ENCODE assay signal across 11 cellular contexts in the genomic region with DNA sequence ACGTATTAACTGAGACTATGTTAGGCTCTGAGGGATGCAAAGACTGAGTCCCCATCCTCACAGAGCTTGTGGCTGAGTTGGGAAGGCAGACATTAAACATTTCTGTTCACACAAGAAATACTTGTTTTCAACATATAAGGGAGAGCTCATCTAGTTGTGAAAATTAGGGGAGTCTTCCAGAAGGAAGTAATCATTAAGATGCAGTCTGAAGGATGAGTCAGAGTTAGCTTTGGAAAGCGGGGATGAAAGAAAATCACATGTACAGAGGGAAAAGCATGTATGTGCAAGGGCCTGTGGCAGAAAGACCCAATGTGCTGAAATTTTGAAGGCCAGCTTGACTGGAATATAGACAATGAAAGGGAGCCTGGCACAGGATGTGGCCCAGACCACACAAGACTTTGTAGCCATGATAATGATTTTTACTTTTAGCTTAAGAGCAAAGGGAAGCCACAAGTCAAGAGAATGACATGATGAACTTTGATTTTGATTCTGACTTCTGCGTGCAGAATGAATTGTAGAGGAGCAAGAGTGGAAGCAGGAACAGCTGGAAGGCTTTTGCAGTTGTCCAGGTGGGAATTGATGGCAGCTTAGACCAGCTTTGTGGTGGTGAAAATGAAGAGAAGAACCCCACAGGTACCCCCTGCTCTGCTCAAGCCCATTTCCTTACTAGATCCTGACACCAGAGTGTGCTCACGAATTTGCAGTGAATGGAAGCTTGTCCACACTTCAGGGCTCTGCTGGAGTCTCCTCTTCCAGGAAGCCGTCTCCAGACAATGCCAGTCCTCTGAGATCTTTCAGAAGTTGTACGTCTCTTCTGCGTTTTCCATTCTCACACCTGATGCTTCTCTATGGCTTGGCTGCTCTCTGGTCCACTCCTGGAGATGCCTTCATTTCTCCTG.
A peak's percentile ranks its signal among the peaks of the same experiment; 100 is the strongest.
DNase-seq lines count a peak whose midpoint lies in the region; ATAC-seq, FAIRE-seq and TF ChIP-seq lines count a peak whose summit lies in the region.
"Had no signal": no experiment of that assay in that cellular context is flagged by ENCODE, and none has a peak within 500 bp of the region (broad histone marks: within the 10 kb centered on the region; RNA-seq: fewer than 3 reads in every experiment).

No MANE protein-coding gene starts in this region.

- no peaks in the 10 kb centered on the region for H3K79me2 ChIP-seq in OCI-LY7 (ENCODE audit: insufficient read depth, low read depth, low read length)

- no peaks in the 10 kb centered on the region for H3K9me3 ChIP-seq in OCI-LY7 (ENCODE audit: low read length)
- no peaks in the 10 kb centered on the region for H3K9me3 ChIP-seq in Caco-2
- H3K9me3 ChIP-seq: breast epithelium, MG63 had no signal

- no peak overlapping the region for H3K4me3 ChIP-seq in OCI-LY7 (ENCODE audit: low read depth, low read length, poor library complexity, severe bottlenecking)
- H3K4me3 ChIP-seq in Caco-2 (ENCODE audit: low read depth, low read length), result no peak overlapping the region
- H3K4me3 ChIP-seq: breast epithelium, MG63 had no signal

- H3K9me3 Mint-ChIP-seq in activated T-cell treated with anti-CD3 and anti-CD28 coated beads, Interleukin-2, amount 50 U/mL, for 72 hours, result no peaks in the 10 kb centered on the region
- H3K9me3 Mint-ChIP-seq in stimulated activated naive B cell treated with anti-CD40 and anti-IgM and Interleukin-4, amounts not matched to agents 10 μg/mL and 1 μg/mL and 100 μg/mL, for 72 hours, result no peaks in the 10 kb centered on the region
- no peaks in the 10 kb centered on the region for H3K9me3 Mint-ChIP-seq in Caco-2 (ENCODE audit: unreplicated experiment)

- POLR2A ChIA-PET in OCI-LY7 (lab: Charles Lee) (interaction anchor here (0.7 to 1.0 kb wide), 3 partner anchors 17 to 404 kb away, joined by 3 to 4 read pairs (median 3); no protein-coding TSS in a partner anchor), Caco-2 (lab: Charles Lee) (interaction anchor here (0.5 kb wide), 1 partner anchor 107 kb away, joined by 10 read pairs; no protein-coding TSS in a partner anchor)

- H3K4me1 ChIP-seq in OCI-LY7 (ENCODE audit: insufficient read depth, low read length, poor library complexity, severe bottlenecking) (no peaks in the 10 kb centered on the region), Caco-2 (no peaks in the 10 kb centered on the region)
- H3K4me1 ChIP-seq: breast epithelium had no signal

- TF ChIP-seq CTCF in OCI-LY7 (conservative IDR thresholded peaks at IDR 0.05; ENCODE audit: low read length) (peak; percentile 33; the same call in 1 of the 2 replicates), Caco-2 (IDR thresholded peaks at IDR 0.05; ENCODE audit: insufficient read depth in 1 of 2, low read depth in 1 of 2, low read length in 1 of 2, severe bottlenecking in 1 of 2, unreplicated experiment in 1 of 2) (no peak)

- H3K27ac ChIP-seq in OCI-LY7 (ENCODE audit: low read depth, low read length, poor library complexity, severe bottlenecking), result no peak overlapping the region
- H3K27ac ChIP-seq: breast epithelium had no signal

- H3K27me3 Mint-ChIP-seq in activated T-cell treated with anti-CD3 and anti-CD28 coated beads, Interleukin-2, amount 50 U/mL, for 72 hours (ENCODE audit: low read depth), result peaks cover 6% of the 10 kb centered on the region
- no peaks in the 10 kb centered on the region for H3K27me3 Mint-ChIP-seq in stimulated activated naive B cell treated with anti-CD40 and anti-IgM and Interleukin-4, amounts not matched to agents 10 μg/mL and 1 μg/mL and 100 μg/mL, for 72 hours
- H3K27me3 Mint-ChIP-seq in Caco-2 (ENCODE audit: insufficient read depth, unreplicated experiment), result no peaks in the 10 kb centered on the region

- no TSS peak for BruUV-seq in OCI-LY7 (replicated peaks; lab: Mats Ljungman, UMichigan)
- BruUV-seq in Caco-2 (replicated peaks; lab: Mats Ljungman, UMichigan), result no TSS peak

- intact Hi-C loops in OCI-LY7 (cut with micrococcal nuclease; ENCODE audit: unreplicated experiment), result loop anchor here (1.0 to 10.0 kb wide), 3 partner anchors 114 to 406 kb away; a partner anchor contains a TSS
- intact Hi-C loops in Caco-2 (cut with micrococcal nuclease; ENCODE audit: unreplicated experiment), result loop anchor here (1.0 to 10.0 kb wide), 7 partner anchors 68 to 394 kb away; no protein-coding TSS in a partner anchor

- DNase-seq in activated T-cell treated with anti-CD3 and anti-CD28 coated beads, Interleukin-2, amount 50 U/mL, for 72 hours, result no peak
- DNase-seq in activated T-cell treated with anti-CD3 and anti-CD28 coated beads for 4 hours (no peak), OCI-LY7 (ENCODE audit: low spot score) (no peak), Caco-2 (no peak), GM12891 (ENCODE audit: insufficient read length, low spot score) (no peak), iPS-NIHi7 (ENCODE audit: extremely low spot score) (no peak)
- peak; percentile 46 for DNase-seq in central memory CD4-positive, alpha-beta T cell
- no peak for DNase-seq in stimulated activated naive B cell treated with anti-CD40 and anti-IgM and Interleukin-4, amounts not matched to agents 10 μg/mL and 1 μg/mL and 100 μg/mL, for 72 hours
- DNase-seq: NK-92 treated with Interleukin-12 subunit alpha and Interleukin-12 subunit beta, amount 100 ng/mL, for 24 hours had no signal

- H3K36me3 Mint-ChIP-seq in activated T-cell treated with anti-CD3 and anti-CD28 coated beads, Interleukin-2, amount 50 U/mL, for 72 hours (ENCODE audit: insufficient read depth in 2 of 2), result no peaks in the 10 kb centered on the region
- no peaks in the 10 kb centered on the region for H3K36me3 Mint-ChIP-seq in stimulated activated naive B cell treated with anti-CD40 and anti-IgM and Interleukin-4, amounts not matched to agents 10 μg/mL and 1 μg/mL and 100 μg/mL, for 72 hours
- no peaks in the 10 kb centered on the region for H3K36me3 Mint-ChIP-seq in Caco-2 (ENCODE audit: insufficient read depth, unreplicated experiment)

- no peaks in the 10 kb centered on the region for H3K27me3 ChIP-seq in Caco-2 (replicated peaks; ENCODE audit: control insufficient read depth, insufficient read depth, low read length)
- H3K27me3 ChIP-seq: breast epithelium, MG63 had no signal

- H3K36me3 ChIP-seq in OCI-LY7 (ENCODE audit: insufficient read depth, low read length) (no peaks in the 10 kb centered on the region), Caco-2 (ENCODE audit: control insufficient read depth, insufficient read depth, low read length) (no peaks in the 10 kb centered on the region)
- H3K36me3 ChIP-seq: breast epithelium, MG63 had no signal

- H3K27ac Mint-ChIP-seq in activated T-cell treated with anti-CD3 and anti-CD28 coated beads, Interleukin-2, amount 50 U/mL, for 72 hours, result no peak overlapping the region
- H3K27ac Mint-ChIP-seq in stimulated activated naive B cell treated with anti-CD40 and anti-IgM and Interleukin-4, amounts not matched to agents 10 μg/mL and 1 μg/mL and 100 μg/mL, for 72 hours, result no peak overlapping the region
- no peak overlapping the region for H3K27ac Mint-ChIP-seq in Caco-2 (ENCODE audit: unreplicated experiment)

- no peak overlapping the region for H3K4me3 Mint-ChIP-seq in activated T-cell treated with anti-CD3 and anti-CD28 coated beads, Interleukin-2, amount 50 U/mL, for 72 hours
- no peak overlapping the region for H3K4me3 Mint-ChIP-seq in stimulated activated naive B cell treated with anti-CD40 and anti-IgM and Interleukin-4, amounts not matched to agents 10 μg/mL and 1 μg/mL and 100 μg/mL, for 72 hours
- no peak overlapping the region for H3K4me3 Mint-ChIP-seq in Caco-2 (ENCODE audit: unreplicated experiment)

- peaks cover 36% of the 10 kb centered on the region for H3K4me1 Mint-ChIP-seq in activated T-cell treated with anti-CD3 and anti-CD28 coated beads, Interleukin-2, amount 50 U/mL, for 72 hours (ENCODE audit: low read depth)
- H3K4me1 Mint-ChIP-seq in stimulated activated naive B cell treated with anti-CD40 and anti-IgM and Interleukin-4, amounts not matched to agents 10 μg/mL and 1 μg/mL and 100 μg/mL, for 72 hours, result peaks cover 14 to 25% of the 10 kb centered on the region in 2 donors
- H3K4me1 Mint-ChIP-seq in Caco-2 (ENCODE audit: low read depth, unreplicated experiment), result no peaks in the 10 kb centered on the region

- TF ChIP-seq POLR2A in GM12891 (IDR thresholded peaks at IDR 0.05; ENCODE audit: low read depth, low read length), result no peak

- ATAC-seq in activated T-cell treated with anti-CD3 and anti-CD28 coated beads, Interleukin-2, amount 50 U/mL, for 72 hours (replicated peaks in 1 of 2), result peak; percentile 64 to 67
- peak; percentile 15 to 25 for ATAC-seq in stimulated activated naive B cell treated with anti-CD40 and anti-IgM and Interleukin-4, amounts not matched to agents 10 μg/mL and 1 μg/mL and 100 μg/mL, for 72 hours (replicated peaks)

- no peaks in the 10 kb centered on the region for H4K20me1 ChIP-seq in OCI-LY7 (ENCODE audit: insufficient read depth, low read length)

- CTCF ChIA-PET in OCI-LY7 (lab: Charles Lee; ENCODE audit: unreplicated experiment), result interaction anchor here (1.1 kb wide), 2 partner anchors 281 to 407 kb away, joined by 3 to 4 read pairs; no protein-coding TSS in a partner anchor
- CTCF ChIA-PET in Caco-2 (lab: Charles Lee), result interaction anchor here (0.5 to 1.8 kb wide), 4 partner anchors 116 to 288 kb away, joined by 3 to 6 read pairs (median 5); a partner anchor contains a TSS

- no peak overlapping the region for H3K4me2 ChIP-seq in OCI-LY7 (ENCODE audit: low read length)

- no peak overlapping the region for H2AFZ ChIP-seq in OCI-LY7 (ENCODE audit: low read length)

- FAIRE-seq in GM12891 (lab: Jason Lieb, UNC), result no peak

- no peaks in the 10 kb centered on the region for H3K9me2 ChIP-seq in OCI-LY7 (ENCODE audit: insufficient read depth, low read length)

TF ChIP-seq in GM12891, 5 proteins besides CTCF, POLR2A, EP300 and RAD21:
- no peak for TF ChIP-seq TAF1 (IDR thresholded peaks at IDR 0.05; ENCODE audit: low read depth, low read length)
- no peak for TF ChIP-seq POLR2AphosphoS5 (IDR thresholded peaks at IDR 0.05; ENCODE audit: low read depth, low read length)
- TF ChIP-seq POU2F2 (IDR thresholded peaks at IDR 0.05; ENCODE audit: low read depth, low read length), result no peak
- TF ChIP-seq PAX5 (IDR thresholded peaks at IDR 0.05; ENCODE audit: insufficient read depth, low read length, severe bottlenecking), result no peak
- TF ChIP-seq SPI1 (IDR thresholded peaks at IDR 0.05; ENCODE audit: low read depth, low read length), result no peak
